In genomic region chr4:25613613-25614012, GRCh38 we compare ENCODE assay signal across 3 cellular contexts. TPM values are rescaled to one million over a fixed set of nuclear protein-coding genes. Genes with fewer than 3 reads are reported as not detected.
"Had no signal": no experiment of that assay in that cellular context is flagged by ENCODE, and none has a peak within 500 bp of the region (broad histone marks: within the 10 kb centered on the region; RNA-seq: fewer than 3 reads in every experiment).

No MANE protein-coding gene starts in this region.

RNA-seq across cellular contexts. Expression of gene SLC34A2, which starts 42.0 kb away (rescaled TPM):
- total RNA-seq: HT-29, HT1080 had no signal
- polyA plus RNA-seq: IgD-negative memory B cell had no signal
